8 cellular contexts compared by ENCODE assay signal in the genomic region with DNA sequence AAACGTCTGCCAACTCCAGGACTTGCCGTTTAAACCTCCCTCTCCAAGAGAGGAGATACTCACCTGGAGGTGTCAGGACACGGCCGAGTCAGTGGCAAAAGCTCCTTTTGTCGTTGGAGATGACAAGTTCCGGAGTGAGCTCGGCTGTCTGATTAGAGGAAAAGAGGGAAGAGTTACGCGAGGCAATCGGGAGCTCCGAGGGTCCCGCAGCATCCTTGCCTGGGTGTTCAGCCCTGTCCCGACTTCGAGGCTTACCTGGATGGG. TPM values are rescaled to one million over a fixed set of nuclear protein-coding genes. Genes with fewer than 3 reads are reported as not detected.
A peak's percentile ranks its signal among the peaks of the same experiment; 100 is the strongest.
DNase-seq lines count a peak whose midpoint lies in the region; FAIRE-seq and TF ChIP-seq lines count a peak whose summit lies in the region.

No MANE protein-coding gene starts in this region.

- peak overlapping the region; percentile 36 for H3K4me2 ChIP-seq in endothelial cell of umbilical vein (ENCODE audit: insufficient read depth, low read length)
- peak overlapping the region; percentile 62 for H3K4me2 ChIP-seq in parathyroid adenoma (ENCODE audit: low read length)

- TSS peak; percentile 15 for BruUV-seq in endothelial cell of umbilical vein (replicated peaks; lab: Mats Ljungman, UMichigan)

- dilution Hi-C loops in endothelial cell of umbilical vein (cut with MboI; ENCODE audit: extremely low pct_ligation_motif_present, low sequenced_read_pairs), result no loop called here

- no peaks in the 10 kb centered on the region for H3K9me1 ChIP-seq in endothelial cell of umbilical vein (replicated peaks; ENCODE audit: control insufficient read depth, extremely low read depth, insufficient read depth, low read length)

- no peak for FAIRE-seq in endothelial cell of umbilical vein (lab: Jason Lieb, UNC)

- intact Hi-C loops in endothelial cell of umbilical vein (cut with micrococcal nuclease), result loop anchor here (1.0 to 5.0 kb wide), 4 partner anchors 11 to 243 kb away; a partner anchor contains a TSS

- TF ChIP-seq POLR2A in endothelial cell of umbilical vein (IDR thresholded peaks at IDR 0.05; ENCODE audit: low read depth, low read length), result no peak

- H3K27ac ChIP-seq in endothelial cell of umbilical vein (ENCODE audit: insufficient read depth, low read depth, low read length) (peak overlapping the region; percentile 99), parathyroid adenoma (peak overlapping the region; percentile 84)

- no peak for TF ChIP-seq CTCF in endothelial cell of umbilical vein (IDR thresholded peaks at IDR 0.05; ENCODE audit: extremely low read depth in 1 of 2, insufficient read depth in 1 of 2, low read depth in 1 of 2, low read length in 2 of 2)
- no peak for TF ChIP-seq CTCF in parathyroid adenoma (IDR thresholded peaks at IDR 0.05)
- TF ChIP-seq CTCF in GM13977 (IDR thresholded peaks at IDR 0.05; ENCODE audit: extremely low read depth, insufficient read depth, missing control alignments), result no peak

- no peaks in the 10 kb centered on the region for H4K20me1 ChIP-seq in endothelial cell of umbilical vein (replicated peaks; ENCODE audit: control insufficient read depth, extremely low read depth, insufficient read depth, low read length)

- no peaks in the 10 kb centered on the region for H3K27me3 ChIP-seq in endothelial cell of umbilical vein (ENCODE audit: control insufficient read depth in 2 of 2, insufficient read depth in 2 of 2, low read length in 2 of 2)
- H3K27me3 ChIP-seq in parathyroid adenoma (ENCODE audit: control insufficient read depth, insufficient read depth, low read length), result no peaks in the 10 kb centered on the region

- CTCF ChIA-PET in endothelial cell of umbilical vein (lab: Charles Lee), result interaction anchor here (1.0 to 24.8 kb wide), 5 partner anchors 10 to 75 kb away, joined by 3 to 1069 read pairs (median 8); no protein-coding TSS in a partner anchor

- H3K4me3 ChIP-seq in endothelial cell of umbilical vein (replicated peaks in 1 of 3; ENCODE audit: insufficient read depth in 1 of 3, low read depth in 1 of 3, low read length in 3 of 3), result peak overlapping the region; percentile 69 to 94 (median 89)
- H3K4me3 ChIP-seq in parathyroid adenoma (ENCODE audit: low read depth, low read length), result peak overlapping the region; percentile 62

- peaks cover 61% of the 10 kb centered on the region for H3K4me1 ChIP-seq in endothelial cell of umbilical vein (ENCODE audit: control insufficient read depth, extremely low read depth, insufficient read depth, low read length)
- peaks cover 6% of the 10 kb centered on the region for H3K4me1 ChIP-seq in parathyroid adenoma

- no peak overlapping the region for H2AFZ ChIP-seq in endothelial cell of umbilical vein (ENCODE audit: low read depth, low read length)
- peak overlapping the region; percentile 73 for H2AFZ ChIP-seq in parathyroid adenoma

- H3K79me2 ChIP-seq in endothelial cell of umbilical vein (ENCODE audit: control insufficient read depth, insufficient read depth, low read length) (peaks cover 28% of the 10 kb centered on the region), parathyroid adenoma (no peaks in the 10 kb centered on the region)

- DNase-seq in ELR (ENCODE audit: low read depth) (peak; percentile 39), endothelial cell of umbilical vein (ENCODE audit: low read depth, low spot score) (no peak), GM19238 (ENCODE audit: insufficient read length, low spot score) (no peak), GM13977 (ENCODE audit: low spot score) (no peak), NCI-H187 (lab: John Stamatoyannopoulos, UW) (no peak), SIG-M5 (lab: John Stamatoyannopoulos, UW) (no peak)

- H3K9me3 ChIP-seq in endothelial cell of umbilical vein (replicated peaks; ENCODE audit: control insufficient read depth, insufficient read depth, low read length) (no peaks in the 10 kb centered on the region), parathyroid adenoma (ENCODE audit: control insufficient read depth, low read length) (no peaks in the 10 kb centered on the region)

- in situ Hi-C loops in GM13977 (cut with MboI; ENCODE audit: low pct_unique_long_range_greater_than_20kb, low sequenced_read_pairs, unreplicated experiment), result no loop called here

- peak overlapping the region; percentile 99 for H3K9ac ChIP-seq in endothelial cell of umbilical vein (replicated peaks; ENCODE audit: extremely low read depth, insufficient read depth, low read length)
- H3K9ac ChIP-seq in parathyroid adenoma, result no peak overlapping the region

- H3K36me3 ChIP-seq in endothelial cell of umbilical vein (ENCODE audit: control insufficient read depth in 2 of 2, extremely low read depth in 1 of 2, insufficient read depth in 2 of 2, low read length in 2 of 2), result peaks cover 2 to 3% of the 10 kb centered on the region in 2 experiments
- H3K36me3 ChIP-seq in parathyroid adenoma (ENCODE audit: control insufficient read depth, insufficient read depth, low read length), result no peaks in the 10 kb centered on the region

- POLR2A ChIA-PET in endothelial cell of umbilical vein (lab: Charles Lee), result interaction anchor here (0.7 to 2.2 kb wide), 10 partner anchors 10 to 214 kb away, joined by 3 to 13 read pairs (median 5); a partner anchor contains a TSS

TF ChIP-seq in PFSK-1, 5 proteins besides CTCF, POLR2A, EP300 and RAD21 (continues in another document):
- TF ChIP-seq FOXP2 (optimal IDR thresholded peaks at IDR 0.05; ENCODE audit: borderline replicate concordance, extremely low read depth, extremely low read length, insufficient read depth), result no peak
- no peak for TF ChIP-seq TAF1 (IDR thresholded peaks at IDR 0.05; ENCODE audit: borderline replicate concordance, insufficient read depth, low read length)

TF ChIP-seq in endothelial cell of umbilical vein, 7 proteins besides CTCF, POLR2A, EP300 and RAD21:
- TF ChIP-seq JUN (IDR thresholded peaks at IDR 0.05; ENCODE audit: borderline replicate concordance, insufficient read depth, insufficient read length, low read depth), result no peak
- no peak for TF ChIP-seq POLR2AphosphoS5 (IDR thresholded peaks at IDR 0.05; ENCODE audit: insufficient read depth, low read depth, low read length)
- TF ChIP-seq, protein P1, sequence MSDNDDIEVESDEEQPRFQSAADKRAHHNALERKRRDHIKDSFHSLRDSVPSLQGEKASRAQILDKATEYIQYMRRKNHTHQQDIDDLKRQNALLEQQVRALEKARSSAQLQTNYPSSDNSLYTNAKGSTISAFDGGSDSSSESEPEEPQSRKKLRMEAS (IDR thresholded peaks at IDR 0.05; ENCODE audit: insufficient read depth, insufficient read length), result no peak
- TF ChIP-seq MYC (IDR thresholded peaks at IDR 0.05; ENCODE audit: low read depth, low read length), result no peak
- TF ChIP-seq GATA2 (IDR thresholded peaks at IDR 0.05; ENCODE audit: insufficient read depth, insufficient read length, low read depth, low read length), result no peak
- no peak for TF ChIP-seq FOS (IDR thresholded peaks at IDR 0.05; ENCODE audit: borderline replicate concordance, insufficient read depth, low read length)
- no peak for TF ChIP-seq EZH2 (IDR thresholded peaks at IDR 0.05; ENCODE audit: borderline replicate concordance, low read depth, low read length, severe bottlenecking)

RNA-seq across cellular contexts. Expression of a gene that starts 0.5 kb away (rescaled TPM):
- 169 TPM for polyA plus RNA-seq in PFSK-1 (2012; ENCODE audit: insufficient read length, low read depth)
- total RNA-seq in endothelial cell of umbilical vein, result 277 and 310 TPM in 2 replicates
- 783 and 971 TPM in 2 replicates for polyA plus RNA-seq in endothelial cell of umbilical vein
- 696 and 743 TPM in 2 replicates for polyA plus RNA-seq in endothelial cell of umbilical vein (2011; cell fraction: cytosol; rRNA removed)
- 934 and 1,004 TPM in 2 replicates for polyA plus RNA-seq in endothelial cell of umbilical vein (2011; cell fraction: nucleus; rRNA removed)
- 264 and 295 TPM in 2 replicates for polyA plus RNA-seq in endothelial cell of umbilical vein (2012)
- polyA minus RNA-seq in endothelial cell of umbilical vein, result 160 and 202 TPM in 2 replicates
- 421 TPM for polyA minus RNA-seq in endothelial cell of umbilical vein (2011; cell fraction: cytosol; rRNA and poly(A)+ RNA removed)
- 377 and 561 TPM in 2 replicates for polyA minus RNA-seq in endothelial cell of umbilical vein (2011; cell fraction: nucleus; rRNA and poly(A)+ RNA removed)

RNA-seq across cellular contexts. Expression of a gene that starts 27.8 kb away (rescaled TPM):
- 4.7 TPM for polyA plus RNA-seq in PFSK-1 (2012; ENCODE audit: insufficient read length, low read depth)
- 5.0 and 5.6 TPM in 2 replicates for total RNA-seq in endothelial cell of umbilical vein
- 0.83 and 1.1 TPM in 2 replicates for polyA plus RNA-seq in endothelial cell of umbilical vein
- polyA plus RNA-seq in endothelial cell of umbilical vein (2011; cell fraction: cytosol; rRNA removed), result 0.95 and 1.2 TPM in 2 replicates
- polyA plus RNA-seq in endothelial cell of umbilical vein (2011; cell fraction: nucleus; rRNA removed), result 1.9 and 2.0 TPM in 2 replicates
- polyA plus RNA-seq in endothelial cell of umbilical vein (2012), result 1.1 and 1.6 TPM in 2 replicates
- 1.5 and 1.9 TPM in 2 replicates for polyA minus RNA-seq in endothelial cell of umbilical vein
- 11.7 TPM for polyA minus RNA-seq in endothelial cell of umbilical vein (2011; cell fraction: cytosol; rRNA and poly(A)+ RNA removed)
- 1.6 and 2.9 TPM in 2 replicates for polyA minus RNA-seq in endothelial cell of umbilical vein (2011; cell fraction: nucleus; rRNA and poly(A)+ RNA removed)
